1 cellular context compared by ENCODE assay signal in genomic region chr10:111475720-111476119, GRCh38.
A peak's percentile ranks its signal among the peaks of the same experiment; 100 is the strongest.
TF ChIP-seq lines count a peak whose summit lies in the region.

No MANE protein-coding gene starts in this region.

TF ChIP-seq in HepG2, 621 proteins besides CTCF, POLR2A, EP300 and RAD21 (continued from another document and continues in another):
- peak; percentile 90 for TF ChIP-seq CEBPG (CRISPR knock-in tag; IDR thresholded peaks at IDR 0.05)
- TF ChIP-seq GFI1 (CRISPR knock-in tag; IDR thresholded peaks at IDR 0.05; ENCODE audit: borderline replicate concordance) = peak; percentile 90
- TF ChIP-seq HNRNPH1 (optimal IDR thresholded peaks at IDR 0.05; ENCODE audit: low read depth, low read length) = no peak
- TF ChIP-seq ZNF230 (CRISPR knock-in tag; IDR thresholded peaks at IDR 0.05) = no peak
- TF ChIP-seq SRSF1 (optimal IDR thresholded peaks at IDR 0.05; ENCODE audit: low read depth, low read length) = no peak
- no peak for TF ChIP-seq ZNF704 (CRISPR knock-in tag; IDR thresholded peaks at IDR 0.05; ENCODE audit: borderline replicate concordance)
- TF ChIP-seq FOXP1 (IDR thresholded peaks at IDR 0.05) = no peak
- TF ChIP-seq FOXP1 (CRISPR knock-in tag; IDR thresholded peaks at IDR 0.05) = peak; percentile 47
- TF ChIP-seq ZXDC (CRISPR knock-in tag; IDR thresholded peaks at IDR 0.05) = no peak
- no peak for TF ChIP-seq GZF1 (CRISPR knock-in tag; IDR thresholded peaks at IDR 0.05)
- 0 out of 2 replicates have a peak, but pooled peaks have one; percentile 47 for TF ChIP-seq CBX5 (CRISPR knock-in tag; IDR thresholded peaks at IDR 0.05; ENCODE audit: borderline replicate concordance)
- peak in 1 of 2 experiments; percentile 16; a peak in 1 of 4 replicates for TF ChIP-seq ATF4 (CRISPR knock-in tag; IDR thresholded peaks at IDR 0.05)
- no peak for TF ChIP-seq ZNF740 (CRISPR knock-in tag; IDR thresholded peaks at IDR 0.05)
- no peak for TF ChIP-seq NFAT5 (CRISPR knock-in tag; IDR thresholded peaks at IDR 0.05)
- no peak for TF ChIP-seq BCLAF1 (IDR thresholded peaks at IDR 0.05)
- no peak for TF ChIP-seq JDP2 (CRISPR knock-in tag; IDR thresholded peaks at IDR 0.05; ENCODE audit: borderline replicate concordance)
- 0 out of 2 replicates have a peak, but pooled peaks have one; percentile 50 for TF ChIP-seq SMAD3 (CRISPR knock-in tag; IDR thresholded peaks at IDR 0.05)
- TF ChIP-seq PCBP1 (IDR thresholded peaks at IDR 0.05; ENCODE audit: borderline replicate concordance, low read depth, low read length) = no peak
- TF ChIP-seq SETDB1 (CRISPR knock-in tag; IDR thresholded peaks at IDR 0.05; ENCODE audit: borderline replicate concordance) = no peak
- TF ChIP-seq NFATC3 (CRISPR knock-in tag; IDR thresholded peaks at IDR 0.05) = no peak
- no peak for TF ChIP-seq SMC3 (IDR thresholded peaks at IDR 0.05; ENCODE audit: low read length)
- TF ChIP-seq ZNF720 (CRISPR knock-in tag; IDR thresholded peaks at IDR 0.05) = no peak
- no peak for TF ChIP-seq HNRNPLL (IDR thresholded peaks at IDR 0.05; ENCODE audit: low read depth, low read length, poor library complexity, severe bottlenecking)
- no peak for TF ChIP-seq SIX1 (CRISPR knock-in tag; IDR thresholded peaks at IDR 0.05; ENCODE audit: borderline replicate concordance)
- peak; percentile 56 for TF ChIP-seq ZNF574 (CRISPR knock-in tag; IDR thresholded peaks at IDR 0.05)
- TF ChIP-seq SNAPC2 (CRISPR knock-in tag; IDR thresholded peaks at IDR 0.05) = no peak
- TF ChIP-seq ZNF468 (CRISPR knock-in tag; IDR thresholded peaks at IDR 0.05) = no peak
- TF ChIP-seq EEA1 (CRISPR knock-in tag; IDR thresholded peaks at IDR 0.05; ENCODE audit: borderline replicate concordance) = no peak
- 0 out of 2 replicates have a peak, but pooled peaks have one; percentile 21 for TF ChIP-seq PATZ1 (CRISPR knock-in tag; IDR thresholded peaks at IDR 0.05)
- TF ChIP-seq BRCA1 (CRISPR knock-in tag; IDR thresholded peaks at IDR 0.05) = no peak
- no peak for TF ChIP-seq ATF6 (CRISPR knock-in tag; conservative IDR thresholded peaks at IDR 0.05)
- 0 out of 2 replicates have a peak, but pooled peaks have one; percentile 51 for TF ChIP-seq ATF2 (CRISPR knock-in tag; IDR thresholded peaks at IDR 0.05)
- TF ChIP-seq KMT2A (CRISPR knock-in tag; IDR thresholded peaks at IDR 0.05) = no peak; the same call in 1 of the 2 replicates
